19 cellular contexts compared by ENCODE assay signal in genomic region chr19:10830941-10831779, GRCh38.
"Had no signal": no experiment of that assay in that cellular context is flagged by ENCODE, and none has a peak within 500 bp of the region (broad histone marks: within the 10 kb centered on the region; RNA-seq: fewer than 3 reads in every experiment).

No MANE protein-coding gene starts in this region.

- H3K27me3 ChIP-seq: body of pancreas, colonic mucosa, sigmoid colon, testis, upper lobe of left lung had no signal

- H3K27ac ChIP-seq: body of pancreas, colonic mucosa, sigmoid colon, testis, upper lobe of left lung had no signal

- H3K27ac Mint-ChIP-seq: activated CD4-positive, alpha-beta T cell treated with anti-CD3 and anti-CD28 coated beads, Interleukin-2, amount 10 ng/mL, durations not matched to agents 7 days and 5 days; activated CD8-positive, alpha-beta T cell treated with anti-CD3 and anti-CD28 coated beads, Interleukin-2, amount 10 ng/mL, durations not matched to agents 7 days and 5 days; activated naive CD4-positive, alpha-beta T cell treated with anti-CD3 and anti-CD28 coated beads for 36 hours had no signal

- FAIRE-seq: endometrium, frontal cortex had no signal

- H3K4me1 ChIP-seq: colonic mucosa had no signal

- H3K27me3 Mint-ChIP-seq: activated CD4-positive, alpha-beta T cell treated with anti-CD3 and anti-CD28 coated beads, Interleukin-2, amount 10 ng/mL, durations not matched to agents 7 days and 5 days; naive thymus-derived CD4-positive, alpha-beta T cell; stimulated activated memory B cell treated with anti-CD40 and anti-IgM and Interleukin-4, amounts not matched to agents 10 μg/mL and 1 μg/mL and 100 μg/mL, for 72 hours had no signal

- H3K9me3 ChIP-seq: body of pancreas, colonic mucosa, sigmoid colon, testis, upper lobe of left lung had no signal

- H3K4me3 Mint-ChIP-seq: activated CD4-positive, alpha-beta T cell treated with anti-CD3 and anti-CD28 coated beads, Interleukin-2, amount 10 ng/mL, durations not matched to agents 7 days and 5 days; activated CD8-positive, alpha-beta T cell treated with anti-CD3 and anti-CD28 coated beads, Interleukin-2, amount 10 ng/mL, durations not matched to agents 7 days and 5 days; activated naive CD4-positive, alpha-beta T cell treated with anti-CD3 and anti-CD28 coated beads for 36 hours; activated T-cell treated with anti-CD3 and anti-CD28 coated beads, Interleukin-2, amount 50 U/mL, for 4 hours; naive thymus-derived CD4-positive, alpha-beta T cell; stimulated activated memory B cell treated with anti-CD40 and anti-IgM and Interleukin-4, amounts not matched to agents 10 μg/mL and 1 μg/mL and 100 μg/mL, for 72 hours had no signal

- H3K9me3 Mint-ChIP-seq: activated CD4-positive, alpha-beta T cell treated with anti-CD3 and anti-CD28 coated beads, Interleukin-2, amount 10 ng/mL, durations not matched to agents 7 days and 5 days; activated naive CD4-positive, alpha-beta T cell treated with anti-CD3 and anti-CD28 coated beads for 36 hours; activated T-cell treated with anti-CD3 and anti-CD28 coated beads, Interleukin-2, amount 50 U/mL, for 4 hours had no signal

- H3K4me3 ChIP-seq: body of pancreas, colonic mucosa, sigmoid colon, testis, upper lobe of left lung had no signal

- DNase-seq: activated CD4-positive, alpha-beta T cell treated with anti-CD3 and anti-CD28 coated beads, Interleukin-2, amount 10 ng/mL, durations not matched to agents 7 days and 5 days; activated CD8-positive, alpha-beta T cell treated with anti-CD3 and anti-CD28 coated beads, Interleukin-2, amount 10 ng/mL, durations not matched to agents 7 days and 5 days; activated naive CD4-positive, alpha-beta T cell treated with anti-CD3 and anti-CD28 coated beads for 36 hours; activated T-cell treated with anti-CD3 and anti-CD28 coated beads, Interleukin-2, amount 50 U/mL, for 4 hours; body of pancreas; central memory CD4-positive, alpha-beta T cell; colonic mucosa; left ventricle myocardium superior; mesendoderm; naive thymus-derived CD4-positive, alpha-beta T cell; nucleus accumbens; sigmoid colon; stimulated activated CD4-positive, alpha-beta T cell treated with anti-CD3 and anti-CD28 coated beads, Interleukin-4, amount 100 ng/mL, for 24 hours; T1000; testis had no signal

- ATAC-seq: activated CD8-positive, alpha-beta T cell treated with anti-CD3 and anti-CD28 coated beads, Interleukin-2, amount 10 ng/mL, durations not matched to agents 7 days and 5 days; activated T-cell treated with anti-CD3 and anti-CD28 coated beads, Interleukin-2, amount 50 U/mL, for 4 hours; body of pancreas; left ventricle myocardium superior; naive thymus-derived CD4-positive, alpha-beta T cell; stimulated activated memory B cell treated with anti-CD40 and anti-IgM and Interleukin-4, amounts not matched to agents 10 μg/mL and 1 μg/mL and 100 μg/mL, for 72 hours had no signal
